In the genomic region with DNA sequence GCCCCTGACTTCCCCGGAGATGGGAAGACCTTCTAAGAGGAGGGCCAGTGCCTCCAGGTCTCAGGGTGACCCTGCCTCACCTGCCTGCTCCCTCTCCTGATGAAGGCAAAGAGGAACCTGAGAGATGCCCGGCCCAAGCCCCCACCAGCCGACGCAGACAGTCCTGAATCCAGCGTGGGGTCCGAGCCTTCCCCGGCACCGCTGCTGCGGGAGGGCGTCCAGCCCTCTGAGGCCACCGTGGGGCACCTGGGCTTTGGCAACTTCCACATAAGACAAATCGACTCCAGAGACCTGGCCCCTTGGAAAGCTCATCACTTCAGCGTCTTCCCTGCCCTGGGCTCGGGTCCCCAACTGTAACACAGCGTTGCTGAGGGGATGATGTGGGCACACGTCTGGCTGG, we compare ENCODE assay signal across 14 cellular contexts.
A peak's percentile ranks its signal among the peaks of the same experiment; 100 is the strongest.
DNase-seq lines count a peak whose midpoint lies in the region; ATAC-seq, FAIRE-seq and TF ChIP-seq lines count a peak whose summit lies in the region.
"Had no signal": no experiment of that assay in that cellular context is flagged by ENCODE, and none has a peak within 500 bp of the region (broad histone marks: within the 10 kb centered on the region; RNA-seq: fewer than 3 reads in every experiment).

No MANE protein-coding gene starts in this region.

- H3K36me3 ChIP-seq in H7 (replicated peaks; ENCODE audit: control insufficient read depth, insufficient read depth, low read length) (no peaks in the 10 kb centered on the region), WERI-Rb-1 (peaks cover 2% of the 10 kb centered on the region), lower lobe of right lung (no peaks in the 10 kb centered on the region), stomach smooth muscle (ENCODE audit: control insufficient read depth in 2 of 2, insufficient read depth in 2 of 2, low read length in 2 of 2) (no peaks in the 10 kb centered on the region), HepG2 (replicated peaks in 1 of 2; ENCODE audit: control insufficient read depth in 1 of 2, insufficient read depth in 2 of 2, low read length in 2 of 2) (no peaks in the 10 kb centered on the region)

- H3K9ac ChIP-seq in stomach smooth muscle (ENCODE audit: low read length in 2 of 2) (peak overlapping the region; percentile 35 to 81), HepG2 (ENCODE audit: insufficient read depth, low read depth, low read length) (no peak overlapping the region)

- no peak for FAIRE-seq in HepG2 (lab: Jason Lieb, UNC)
- FAIRE-seq: HTR-8/SVneo had no signal

- H3K4me1 ChIP-seq in lower lobe of right lung, result peaks cover 81% of the 10 kb centered on the region
- peaks cover 95% of the 10 kb centered on the region for H3K4me1 ChIP-seq in stomach smooth muscle (ENCODE audit: control insufficient read depth, insufficient read depth, low read length)
- peaks cover 34% of the 10 kb centered on the region for H3K4me1 ChIP-seq in HepG2 (ENCODE audit: insufficient read depth, low read length)

- DNase-seq in H7 (peak; percentile 54), WERI-Rb-1 (no peak), lower lobe of right lung (no peak), HepG2 (ENCODE audit: low spot score) (no peak), GM19238 (ENCODE audit: insufficient read length, low spot score) (no peak)
- no peak for DNase-seq in activated effector memory CD4-positive, alpha-beta T cell treated with Interleukin-2 at 50 U/mL for 16 hours
- DNase-seq: CD4-positive, alpha-beta T cell; EL; H9; MV-4-11; NCI-H1930 had no signal

- no peak for TF ChIP-seq RAD21 in HepG2 (CRISPR knock-in tag; IDR thresholded peaks at IDR 0.05)

- H3K79me2 ChIP-seq in HepG2 (ENCODE audit: insufficient read depth, low read length), result no peaks in the 10 kb centered on the region

- no peak for TF ChIP-seq EP300 in HepG2 (IDR thresholded peaks at IDR 0.05; ENCODE audit: low read depth in 2 of 2, low read length in 2 of 2)
- TF ChIP-seq EP300 in HepG2 (CRISPR knock-in tag; IDR thresholded peaks at IDR 0.05; ENCODE audit: borderline replicate concordance), result no peak

- H3K27me3 ChIP-seq in H7 (ENCODE audit: control insufficient read depth, insufficient read depth, low read length), result no peaks in the 10 kb centered on the region
- H3K27me3 ChIP-seq in WERI-Rb-1 (ENCODE audit: insufficient read depth, low read depth, severe bottlenecking), result no peaks in the 10 kb centered on the region
- no peaks in the 10 kb centered on the region for H3K27me3 ChIP-seq in lower lobe of right lung (ENCODE audit: low read depth)
- H3K27me3 ChIP-seq in stomach smooth muscle (ENCODE audit: control insufficient read depth in 1 of 2, insufficient read depth in 2 of 2, low read length in 2 of 2), result no peaks in the 10 kb centered on the region
- no peaks in the 10 kb centered on the region for H3K27me3 ChIP-seq in HepG2 (ENCODE audit: control insufficient read depth in 1 of 2, insufficient read depth in 2 of 2, low read length in 2 of 2)

- CTCF ChIA-PET in HepG2 (lab: Yijun Ruan, JAX; ENCODE audit: low intra/inter-chr PET ratio, low total read pairs), result no interaction called here

- intact Hi-C loops in lower lobe of right lung (cut with DNase I) (no loop called here), HepG2 (cut with micrococcal nuclease; ENCODE audit: unreplicated experiment) (no loop called here)

- H4K20me1 ChIP-seq in HepG2 (ENCODE audit: insufficient read depth, low read length), result no peaks in the 10 kb centered on the region

- H2AFZ ChIP-seq in HepG2 (ENCODE audit: low read length), result no peak overlapping the region

- in situ Hi-C loops in HepG2 (cut with HindIII; ENCODE audit: extremely low pct_ligation_motif_present, low pct_unique_long_range_greater_than_20kb), result no loop called here

- H3K4me3 ChIP-seq in H7 (ENCODE audit: insufficient read depth, low read depth, low read length) (no peak overlapping the region), WERI-Rb-1 (ENCODE audit: low read depth, low read length) (no peak overlapping the region), lower lobe of right lung (no peak overlapping the region), stomach smooth muscle (ENCODE audit: low read length in 2 of 2) (peak overlapping the region in 1 of 2 donors; percentile 52), HepG2 (replicated peaks in 1 of 3; ENCODE audit: insufficient read depth in 1 of 3, low read depth in 2 of 3, low read length in 3 of 3) (no peak overlapping the region)

- H3K9me3 ChIP-seq in WERI-Rb-1 (ENCODE audit: severe bottlenecking), result no peaks in the 10 kb centered on the region
- no peaks in the 10 kb centered on the region for H3K9me3 ChIP-seq in lower lobe of right lung
- H3K9me3 ChIP-seq in stomach smooth muscle (ENCODE audit: control insufficient read depth in 2 of 2, low read length in 2 of 2), result no peaks in the 10 kb centered on the region
- no peaks in the 10 kb centered on the region for H3K9me3 ChIP-seq in HepG2 (ENCODE audit: low read length)

- ATAC-seq in lower lobe of right lung (no peak), HepG2 (no peak)

- H3K27ac ChIP-seq in WERI-Rb-1 (peak overlapping the region; percentile 99), lower lobe of right lung (peak overlapping the region; percentile 64), stomach smooth muscle (ENCODE audit: low read length) (peak overlapping the region; percentile 97), HepG2 (ENCODE audit: extremely low read length, insufficient read depth, low read length) (no peak overlapping the region)
- H3K27ac ChIP-seq: HL-60 had no signal

- no TSS peak for BruUV-seq in HepG2 (replicated peaks; lab: Mats Ljungman, UMichigan)

- no peak overlapping the region for H3K4me2 ChIP-seq in HepG2 (ENCODE audit: low read depth, low read length)

- TF ChIP-seq POLR2A in HepG2 (IDR thresholded peaks at IDR 0.05; ENCODE audit: insufficient read depth in 1 of 2, low read depth in 2 of 2, low read length in 2 of 2), result no peak

- 60% methylated on average over 1 of the region's 16 CpGs for WGBS in HepG2 (ENCODE audit: low lambda C conversion rate)

- TF ChIP-seq CTCF in WERI-Rb-1 (IDR thresholded peaks at IDR 0.05; ENCODE audit: low read depth, low read length) (no peak), lower lobe of right lung (IDR thresholded peaks at IDR 0.05) (no peak), HepG2 (CRISPR knock-in tag; IDR thresholded peaks at IDR 0.05) (no peak)

- POLR2A ChIA-PET in HepG2 (lab: Yijun Ruan, JAX), result no interaction called here

TF ChIP-seq in HepG2, 621 proteins besides CTCF, POLR2A, EP300 and RAD21:
- no peak for TF ChIP-seq DPF2 (CRISPR knock-in tag; IDR thresholded peaks at IDR 0.05; ENCODE audit: borderline replicate concordance, low read depth)
